Comparison of ENCODE assay signal across 15 cellular contexts in genomic region chr21:31992391-31992790, GRCh38.
"Had no signal": no experiment of that assay in that cellular context is flagged by ENCODE, and none has a peak within 500 bp of the region (broad histone marks: within the 10 kb centered on the region; RNA-seq: fewer than 3 reads in every experiment).

No MANE protein-coding gene starts in this region.

- DNase-seq: cerebellar nuclear complex; esophagus squamous epithelium; foreskin fibroblast; heart left ventricle; hippocampal formation; kidney glomerular epithelial cell; mammary epithelial cell; midbrain; naive B cell; right cardiac atrium; stimulated activated CD4-positive, alpha-beta T cell treated with anti-CD3 and anti-CD28 coated beads, Interleukin-12 subunit alpha, Interleukin-12 subunit beta, amount 100 ng/mL, for 4 hours; stimulated activated naive CD4-positive, alpha-beta T cell treated with Interleukin-2 at 50 U/mL for 16 hours; tibial artery had no signal

- ATAC-seq: gastroesophageal sphincter, heart left ventricle, left lobe of liver, right cardiac atrium had no signal
